12 cellular contexts compared by ENCODE assay signal in genomic region chr11:63510360-63511130, GRCh38. TPM values are rescaled to one million over a fixed set of nuclear protein-coding genes. Genes with fewer than 3 reads are reported as not detected.
DNase-seq lines count a peak whose midpoint lies in the region; ATAC-seq and TF ChIP-seq lines count a peak whose summit lies in the region.
"Had no signal": no experiment of that assay in that cellular context is flagged by ENCODE, and none has a peak within 500 bp of the region (broad histone marks: within the 10 kb centered on the region; RNA-seq: fewer than 3 reads in every experiment).

No MANE protein-coding gene starts in this region.

- H3K4me3 Mint-ChIP-seq in activated CD8-positive, alpha-beta T cell treated with anti-CD3 and anti-CD28 coated beads, Interleukin-2, amount 10 ng/mL, durations not matched to agents 7 days and 5 days, result no peak overlapping the region
- H3K4me3 Mint-ChIP-seq: activated naive CD8-positive, alpha-beta T cell treated with anti-CD3 and anti-CD28 coated beads for 36 hours had no signal

- H3K27ac Mint-ChIP-seq in activated CD8-positive, alpha-beta T cell treated with anti-CD3 and anti-CD28 coated beads, Interleukin-2, amount 10 ng/mL, durations not matched to agents 7 days and 5 days, result no peak overlapping the region
- H3K27ac Mint-ChIP-seq: activated naive CD8-positive, alpha-beta T cell treated with anti-CD3 and anti-CD28 coated beads for 36 hours had no signal

- POLR2A ChIA-PET in activated CD8-positive, alpha-beta T cell treated with anti-CD3 and anti-CD28 coated beads, Interleukin-2, amount 10 ng/mL, durations not matched to agents 7 days and 5 days (lab: Charles Lee), result no interaction called here

- H3K36me3 Mint-ChIP-seq in activated CD8-positive, alpha-beta T cell treated with anti-CD3 and anti-CD28 coated beads, Interleukin-2, amount 10 ng/mL, durations not matched to agents 7 days and 5 days (ENCODE audit: low read depth), result no peaks in the 10 kb centered on the region
- H3K36me3 Mint-ChIP-seq: activated naive CD8-positive, alpha-beta T cell treated with anti-CD3 and anti-CD28 coated beads for 36 hours had no signal

- peak; percentile 53 for ATAC-seq in omental fat pad (ENCODE audit: low FRiP score)
- no peak for ATAC-seq in activated CD8-positive, alpha-beta T cell treated with anti-CD3 and anti-CD28 coated beads, Interleukin-2, amount 10 ng/mL, durations not matched to agents 7 days and 5 days
- no peak for ATAC-seq in HG03342 (IDR thresholded peaks at IDR 0.05; ENCODE audit: unreplicated experiment)
- ATAC-seq: HCT116 had no signal

- TF ChIP-seq CTCF in omental fat pad (IDR thresholded peaks at IDR 0.05), result no peak

- H3K27me3 Mint-ChIP-seq in activated CD8-positive, alpha-beta T cell treated with anti-CD3 and anti-CD28 coated beads, Interleukin-2, amount 10 ng/mL, durations not matched to agents 7 days and 5 days (ENCODE audit: low read depth), result no peaks in the 10 kb centered on the region
- H3K27me3 Mint-ChIP-seq: activated naive CD8-positive, alpha-beta T cell treated with anti-CD3 and anti-CD28 coated beads for 36 hours had no signal

- H3K4me1 Mint-ChIP-seq in activated CD8-positive, alpha-beta T cell treated with anti-CD3 and anti-CD28 coated beads, Interleukin-2, amount 10 ng/mL, durations not matched to agents 7 days and 5 days (ENCODE audit: low read depth), result peaks cover 10% of the 10 kb centered on the region
- H3K4me1 Mint-ChIP-seq: activated naive CD8-positive, alpha-beta T cell treated with anti-CD3 and anti-CD28 coated beads for 36 hours had no signal

- CTCF ChIA-PET in activated CD8-positive, alpha-beta T cell treated with anti-CD3 and anti-CD28 coated beads, Interleukin-2, amount 10 ng/mL, durations not matched to agents 7 days and 5 days (lab: Charles Lee), result interaction anchor here (0.7 to 5.2 kb wide), 3 partner anchors 32 to 207 kb away, joined by 3 to 23 read pairs (median 3); no protein-coding TSS in a partner anchor

- DNase-seq in AG20443 (ENCODE audit: low spot score), result peak; percentile 90
- peak; percentile 56 for DNase-seq in RPMI7951 (ENCODE audit: low read depth)
- peak; percentile 97 for DNase-seq in globus pallidus (ENCODE audit: low spot score)
- no peak for DNase-seq in omental fat pad (ENCODE audit: low spot score)
- no peak for DNase-seq in activated CD8-positive, alpha-beta T cell treated with anti-CD3 and anti-CD28 coated beads, Interleukin-2, amount 10 ng/mL, durations not matched to agents 7 days and 5 days
- DNase-seq in SK-N-DZ (ENCODE audit: low spot score), result no peak
- no peak for DNase-seq in NCI-H510A (lab: John Stamatoyannopoulos, UW)
- DNase-seq: activated naive CD8-positive, alpha-beta T cell treated with anti-CD3 and anti-CD28 coated beads for 36 hours; NCI-H524 treated with DMSO at 0.1 percent for 48 hours had no signal

- H3K9me3 Mint-ChIP-seq in activated CD8-positive, alpha-beta T cell treated with anti-CD3 and anti-CD28 coated beads, Interleukin-2, amount 10 ng/mL, durations not matched to agents 7 days and 5 days (ENCODE audit: insufficient read depth), result no peaks in the 10 kb centered on the region
- H3K9me3 Mint-ChIP-seq: activated naive CD8-positive, alpha-beta T cell treated with anti-CD3 and anti-CD28 coated beads for 36 hours had no signal

RNA-seq across cellular contexts. Expression of gene LGALS12, which starts 4.7 kb away (rescaled TPM):
- 0.12 TPM in 1 of 2 replicates, not detected in the other for total RNA-seq in RPMI7951 (2014; rRNA removed; shearing (Covaris generic))
- total RNA-seq in omental fat pad, result 10 to 100 TPM; 59.3 to 98.5 (median 78.3) TPM
- total RNA-seq in activated CD8-positive, alpha-beta T cell treated with anti-CD3 and anti-CD28 coated beads, Interleukin-2, amount 10 ng/mL, durations not matched to agents 7 days and 5 days, result not detected
- polyA plus RNA-seq in SK-N-DZ (2014; cell fraction: cytosol; rRNA removed), result not detected in 2 replicates
- polyA plus RNA-seq in SK-N-DZ (2014; cell fraction: nucleus; rRNA removed), result not detected in 2 replicates
- total RNA-seq: activated naive CD8-positive, alpha-beta T cell treated with anti-CD3 and anti-CD28 coated beads for 36 hours; HT1080 had no signal

RNA-seq across cellular contexts. Expression of gene PLAAT5, which starts 19.6 kb away (rescaled TPM):
- total RNA-seq in RPMI7951 (2014; rRNA removed; shearing (Covaris generic)), result not detected in 2 replicates
- 10 to 100 TPM; 12.0 to 54.3 (median 27.9) TPM for total RNA-seq in omental fat pad
- under 1 TPM; 0.11 to 0.68 TPM for total RNA-seq in activated CD8-positive, alpha-beta T cell treated with anti-CD3 and anti-CD28 coated beads, Interleukin-2, amount 10 ng/mL, durations not matched to agents 7 days and 5 days
- not detected in 2 replicates for polyA plus RNA-seq in SK-N-DZ (2014; cell fraction: cytosol; rRNA removed)
- not detected in 2 replicates for polyA plus RNA-seq in SK-N-DZ (2014; cell fraction: nucleus; rRNA removed)
- total RNA-seq: HT1080 had no signal

RNA-seq across cellular contexts. Expression of gene PLAAT4, which starts 26.1 kb away (rescaled TPM):
- total RNA-seq in RPMI7951 (2014; rRNA removed; shearing (Covaris generic)), result 22.1 and 36.3 TPM in 2 replicates
- total RNA-seq in omental fat pad, result 10 to 100 TPM; 26.3 to 91.2 (median 32.6) TPM
- total RNA-seq in activated CD8-positive, alpha-beta T cell treated with anti-CD3 and anti-CD28 coated beads, Interleukin-2, amount 10 ng/mL, durations not matched to agents 7 days and 5 days, result 10 to 100 TPM; 97.5 to 99.8 TPM
- polyA plus RNA-seq in SK-N-DZ (2014; cell fraction: cytosol; rRNA removed), result not detected in 2 replicates
- polyA plus RNA-seq in SK-N-DZ (2014; cell fraction: nucleus; rRNA removed), result not detected in 2 replicates

RNA-seq across cellular contexts. Expression of gene PLAAT2, which starts 52.6 kb away (rescaled TPM):
- total RNA-seq in RPMI7951 (2014; rRNA removed; shearing (Covaris generic)), result not detected in 2 replicates
- under 1 TPM in 1 of 4 donors, not detected in 3; 0.65 TPM for total RNA-seq in omental fat pad
- under 1 TPM in 1 of 2 experiments, not detected in 1; 0.57 TPM for total RNA-seq in activated CD8-positive, alpha-beta T cell treated with anti-CD3 and anti-CD28 coated beads, Interleukin-2, amount 10 ng/mL, durations not matched to agents 7 days and 5 days
- polyA plus RNA-seq in SK-N-DZ (2014; cell fraction: cytosol; rRNA removed), result not detected in 2 replicates
- polyA plus RNA-seq in SK-N-DZ (2014; cell fraction: nucleus; rRNA removed), result not detected in 2 replicates
- total RNA-seq: HT1080 had no signal

Comparison
In these comparisons a context has a peak if more than half of its experiments do, and no peak if none do; other contexts are left out.
1. DNase-seq: peak in AG20443 (single experiment), RPMI7951 (single experiment) and globus pallidus (single experiment); none in omental fat pad (single experiment), activated CD8-positive, alpha-beta T cell treated with anti-CD3 and anti-CD28 coated beads, Interleukin-2, amount 10 ng/mL, durations not matched to agents 7 days and 5 days (single experiment), SK-N-DZ (single experiment) and NCI-H510A (single experiment).
2. RNA of gene LGALS12, which starts 4.7 kb away (total RNA-seq): 59.3 to 98.5 TPM in omental fat pad; 0.12 TPM in RPMI7951 and not detected in activated CD8-positive, alpha-beta T cell treated with anti-CD3 and anti-CD28 coated beads, Interleukin-2, amount 10 ng/mL, durations not matched to agents 7 days and 5 days; every median in the first group is over 10 times any median in the second.
3. RNA of gene PLAAT5, which starts 19.6 kb away (total RNA-seq): 12.0 to 54.3 TPM in omental fat pad; 0.11 to 0.68 TPM in activated CD8-positive, alpha-beta T cell treated with anti-CD3 and anti-CD28 coated beads, Interleukin-2, amount 10 ng/mL, durations not matched to agents 7 days and 5 days and not detected in RPMI7951; every median in the first group is over 4 times any median in the second.